In the genomic region with DNA sequence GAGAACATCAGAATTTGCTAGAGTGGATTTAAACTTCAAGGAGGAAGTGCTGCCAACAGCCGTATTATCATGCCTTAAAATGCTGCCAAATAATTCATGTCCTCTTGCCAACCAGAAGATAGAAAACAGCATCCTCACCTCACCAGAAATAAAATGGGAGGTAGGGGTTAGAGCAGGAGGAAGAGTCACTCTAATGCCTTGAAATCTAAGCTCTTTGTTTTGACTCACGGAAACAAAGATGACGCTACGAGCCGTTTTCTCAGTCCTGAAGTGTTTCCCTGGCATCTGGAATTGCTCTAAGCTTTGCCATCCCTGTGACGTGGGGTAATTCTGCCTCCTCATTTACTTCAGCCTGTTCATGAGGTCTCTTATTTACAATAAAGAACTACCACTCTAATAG, we compare ENCODE assay signal across 1 cellular context.
A peak's percentile ranks its signal among the peaks of the same experiment; 100 is the strongest.
TF ChIP-seq lines count a peak whose summit lies in the region.

No MANE protein-coding gene starts in this region.

TF ChIP-seq in SK-N-SH treated with all-trans-retinoic acid at 6 μM for 48 hours, 23 proteins besides CTCF, POLR2A, EP300 and RAD21 (continued from another document):
- TF ChIP-seq, protein P1, sequence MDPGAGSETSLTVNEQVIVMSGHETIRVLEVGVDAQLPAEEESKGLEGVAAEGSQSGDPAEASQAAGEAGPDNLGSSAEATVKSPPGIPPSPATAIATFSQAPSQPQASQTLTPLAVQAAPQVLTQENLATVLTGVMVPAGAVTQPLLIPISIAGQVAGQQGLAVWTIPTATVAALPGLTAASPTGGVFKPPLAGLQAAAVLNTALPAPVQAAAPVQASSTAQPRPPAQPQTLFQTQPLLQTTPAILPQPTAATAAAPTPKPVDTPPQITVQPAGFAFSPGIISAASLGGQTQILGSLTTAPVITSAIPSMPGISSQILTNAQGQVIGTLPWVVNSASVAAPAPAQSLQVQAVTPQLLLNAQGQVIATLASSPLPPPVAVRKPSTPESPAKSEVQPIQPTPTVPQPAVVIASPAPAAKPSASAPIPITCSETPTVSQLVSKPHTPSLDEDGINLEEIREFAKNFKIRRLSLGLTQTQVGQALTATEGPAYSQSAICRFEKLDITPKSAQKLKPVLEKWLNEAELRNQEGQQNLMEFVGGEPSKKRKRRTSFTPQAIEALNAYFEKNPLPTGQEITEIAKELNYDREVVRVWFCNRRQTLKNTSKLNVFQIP (CRISPR knock-in tag; IDR thresholded peaks at IDR 0.05; ENCODE audit: borderline replicate concordance, low read depth), result no peak
- TF ChIP-seq, protein P2, sequence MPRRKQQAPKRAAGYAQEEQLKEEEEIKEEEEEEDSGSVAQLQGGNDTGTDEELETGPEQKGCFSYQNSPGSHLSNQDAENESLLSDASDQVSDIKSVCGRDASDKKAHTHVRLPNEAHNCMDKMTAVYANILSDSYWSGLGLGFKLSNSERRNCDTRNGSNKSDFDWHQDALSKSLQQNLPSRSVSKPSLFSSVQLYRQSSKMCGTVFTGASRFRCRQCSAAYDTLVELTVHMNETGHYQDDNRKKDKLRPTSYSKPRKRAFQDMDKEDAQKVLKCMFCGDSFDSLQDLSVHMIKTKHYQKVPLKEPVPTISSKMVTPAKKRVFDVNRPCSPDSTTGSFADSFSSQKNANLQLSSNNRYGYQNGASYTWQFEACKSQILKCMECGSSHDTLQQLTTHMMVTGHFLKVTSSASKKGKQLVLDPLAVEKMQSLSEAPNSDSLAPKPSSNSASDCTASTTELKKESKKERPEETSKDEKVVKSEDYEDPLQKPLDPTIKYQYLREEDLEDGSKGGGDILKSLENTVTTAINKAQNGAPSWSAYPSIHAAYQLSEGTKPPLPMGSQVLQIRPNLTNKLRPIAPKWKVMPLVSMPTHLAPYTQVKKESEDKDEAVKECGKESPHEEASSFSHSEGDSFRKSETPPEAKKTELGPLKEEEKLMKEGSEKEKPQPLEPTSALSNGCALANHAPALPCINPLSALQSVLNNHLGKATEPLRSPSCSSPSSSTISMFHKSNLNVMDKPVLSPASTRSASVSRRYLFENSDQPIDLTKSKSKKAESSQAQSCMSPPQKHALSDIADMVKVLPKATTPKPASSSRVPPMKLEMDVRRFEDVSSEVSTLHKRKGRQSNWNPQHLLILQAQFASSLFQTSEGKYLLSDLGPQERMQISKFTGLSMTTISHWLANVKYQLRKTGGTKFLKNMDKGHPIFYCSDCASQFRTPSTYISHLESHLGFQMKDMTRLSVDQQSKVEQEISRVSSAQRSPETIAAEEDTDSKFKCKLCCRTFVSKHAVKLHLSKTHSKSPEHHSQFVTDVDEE (CRISPR knock-in tag; IDR thresholded peaks at IDR 0.05), result no peak
- TF ChIP-seq ZFP3 (CRISPR knock-in tag; IDR thresholded peaks at IDR 0.05), result no peak
- no peak for TF ChIP-seq ZNF70 (CRISPR knock-in tag; IDR thresholded peaks at IDR 0.05)
- TF ChIP-seq SNAI2 (CRISPR knock-in tag; IDR thresholded peaks at IDR 0.05), result no peak
- peak; percentile 75 for TF ChIP-seq ISL1 (CRISPR knock-in tag; IDR thresholded peaks at IDR 0.05)
